ENCODE assay signal across 9 cellular contexts in genomic region chr2:219163156-219163555, GRCh38. TPM values are rescaled to one million over a fixed set of nuclear protein-coding genes. Genes with fewer than 3 reads are reported as not detected.
"Had no signal": no experiment of that assay in that cellular context is flagged by ENCODE, and none has a peak within 500 bp of the region (broad histone marks: within the 10 kb centered on the region; RNA-seq: fewer than 3 reads in every experiment).

No MANE protein-coding gene starts in this region.

- H3K27ac Mint-ChIP-seq: HFFc6 had no signal

- DNase-seq: GM23248, GOT3, H7, HFFc6, IMR-90, KG1 had no signal

- H3K27ac ChIP-seq: GM23248 had no signal

- H3K9me3 ChIP-seq: HAP-1 had no signal

- H3K4me3 ChIP-seq: GM23248, HAP-1, K562 had no signal

- H3K36me3 ChIP-seq: HAP-1 had no signal

- ATAC-seq: HCT116, K562 had no signal

- H3K9me3 Mint-ChIP-seq: HFFc6 had no signal

- H3K4me3 Mint-ChIP-seq: HFFc6 had no signal

RNA-seq across cellular contexts. Expression of gene SLC23A3, which starts 6.7 kb away (rescaled TPM):
- total RNA-seq: H7 had no signal
